ENCODE assay signal across 14 cellular contexts in genomic region chr2:239236808-239237205, GRCh38.
DNase-seq lines count a peak whose midpoint lies in the region; ATAC-seq and TF ChIP-seq lines count a peak whose summit lies in the region.
"Had no signal": no experiment of that assay in that cellular context is flagged by ENCODE, and none has a peak within 500 bp of the region (broad histone marks: within the 10 kb centered on the region; RNA-seq: fewer than 3 reads in every experiment).

No MANE protein-coding gene starts in this region.

- CTCF ChIA-PET in activated CD8-positive, alpha-beta memory T cell treated with anti-CD3 and anti-CD28 coated beads, Interleukin-2, amount 10 ng/mL, durations not matched to agents 7 days and 5 days (lab: Charles Lee): no interaction called here

- H3K9me3 Mint-ChIP-seq in activated CD8-positive, alpha-beta memory T cell treated with anti-CD3 and anti-CD28 coated beads, Interleukin-2, amount 10 ng/mL, durations not matched to agents 7 days and 5 days (ENCODE audit: low read depth): no peaks in the 10 kb centered on the region
- no peaks in the 10 kb centered on the region for H3K9me3 Mint-ChIP-seq in effector memory CD8-positive, alpha-beta T cell

- no peaks in the 10 kb centered on the region for H3K27me3 ChIP-seq in dorsolateral prefrontal cortex

- peak overlapping the region in 19 of 59 donors; percentile 2 to 35 (median 14) for H3K4me3 ChIP-seq in dorsolateral prefrontal cortex

- H3K27ac ChIP-seq in dorsolateral prefrontal cortex: peak overlapping the region in 53 of 59 donors; percentile 1 to 98 (median 62)
- H3K27ac ChIP-seq: parathyroid adenoma, VCaP had no signal

- no peak overlapping the region for H3K4me3 Mint-ChIP-seq in activated CD8-positive, alpha-beta memory T cell treated with anti-CD3 and anti-CD28 coated beads, Interleukin-2, amount 10 ng/mL, durations not matched to agents 7 days and 5 days
- no peak overlapping the region for H3K4me3 Mint-ChIP-seq in effector memory CD8-positive, alpha-beta T cell
- H3K4me3 Mint-ChIP-seq: activated CD8-positive, alpha-beta T cell treated with anti-CD3 and anti-CD28 coated beads, Interleukin-2, amount 10 ng/mL, durations not matched to agents 7 days and 5 days had no signal

- H3K27ac Mint-ChIP-seq in activated CD8-positive, alpha-beta memory T cell treated with anti-CD3 and anti-CD28 coated beads, Interleukin-2, amount 10 ng/mL, durations not matched to agents 7 days and 5 days: no peak overlapping the region
- H3K27ac Mint-ChIP-seq in effector memory CD8-positive, alpha-beta T cell: peak overlapping the region in 1 of 2 donors; percentile 22
- H3K27ac Mint-ChIP-seq: activated CD8-positive, alpha-beta T cell treated with anti-CD3 and anti-CD28 coated beads, Interleukin-2, amount 10 ng/mL, durations not matched to agents 7 days and 5 days had no signal

- no peaks in the 10 kb centered on the region for H3K27me3 Mint-ChIP-seq in activated CD8-positive, alpha-beta memory T cell treated with anti-CD3 and anti-CD28 coated beads, Interleukin-2, amount 10 ng/mL, durations not matched to agents 7 days and 5 days
- H3K27me3 Mint-ChIP-seq in effector memory CD8-positive, alpha-beta T cell: no peaks in the 10 kb centered on the region

- no peak for ATAC-seq in activated CD8-positive, alpha-beta memory T cell treated with anti-CD3 and anti-CD28 coated beads, Interleukin-2, amount 10 ng/mL, durations not matched to agents 7 days and 5 days
- no peak for ATAC-seq in GM21423 (IDR thresholded peaks at IDR 0.05; ENCODE audit: unreplicated experiment)
- ATAC-seq in effector memory CD8-positive, alpha-beta T cell (replicated peaks): no peak
- ATAC-seq: activated CD8-positive, alpha-beta T cell treated with anti-CD3 and anti-CD28 coated beads, Interleukin-2, amount 10 ng/mL, durations not matched to agents 7 days and 5 days; stimulated activated naive CD8-positive, alpha-beta T cell treated with anti-CD3 and anti-CD28 coated beads, Interleukin-15, Interleukin-2, amounts not matched to agents 100 U/mL and 50 U/mL, for 24 hours had no signal

- intact Hi-C loops in dorsolateral prefrontal cortex (cut with DNase I): no loop called here

- H3K36me3 Mint-ChIP-seq in activated CD8-positive, alpha-beta memory T cell treated with anti-CD3 and anti-CD28 coated beads, Interleukin-2, amount 10 ng/mL, durations not matched to agents 7 days and 5 days: peaks cover 10% of the 10 kb centered on the region
- no peaks in the 10 kb centered on the region for H3K36me3 Mint-ChIP-seq in effector memory CD8-positive, alpha-beta T cell (ENCODE audit: insufficient read depth)

- no peak for TF ChIP-seq CTCF in dorsolateral prefrontal cortex (IDR thresholded peaks at IDR 0.05 in 54 of 56, conservative IDR thresholded peaks at IDR 0.05 in 2 of 56; ENCODE audit: low read depth in 1 of 56, partially characterized antibody in 56 of 56)

- peaks cover 16% of the 10 kb centered on the region for H3K4me1 Mint-ChIP-seq in activated CD8-positive, alpha-beta memory T cell treated with anti-CD3 and anti-CD28 coated beads, Interleukin-2, amount 10 ng/mL, durations not matched to agents 7 days and 5 days
- peaks cover 16 to 27% of the 10 kb centered on the region in 2 donors for H3K4me1 Mint-ChIP-seq in effector memory CD8-positive, alpha-beta T cell (ENCODE audit: low read depth in 2 of 2)

- peak; percentile 21 for DNase-seq in activated CD8-positive, alpha-beta memory T cell treated with anti-CD3 and anti-CD28 coated beads, Interleukin-2, amount 10 ng/mL, durations not matched to agents 7 days and 5 days
- DNase-seq in activated CD8-positive, alpha-beta memory T cell treated with anti-CD3 and anti-CD28 coated beads for 24 hours: no peak
- peak; percentile 44 to 68 for DNase-seq in NOMO-1 (lab: John Stamatoyannopoulos, UW; ENCODE audit: unreplicated experiment in 2 of 2)
- peak in 2 of 10 donors; percentile 22 to 31 for DNase-seq in dorsolateral prefrontal cortex
- DNase-seq in ureter (ENCODE audit: low spot score): peak; percentile 4
- no peak for DNase-seq in NCI-H446 (lab: John Stamatoyannopoulos, UW)
- no peak for DNase-seq in effector memory CD8-positive, alpha-beta T cell
- DNase-seq: activated CD8-positive, alpha-beta T cell treated with anti-CD3 and anti-CD28 coated beads, Interleukin-2, amount 10 ng/mL, durations not matched to agents 7 days and 5 days; activated gamma-delta T cell treated with Interleukin-2 at 50 U/mL for 16 hours; NCI-H2171; stimulated activated naive CD8-positive, alpha-beta T cell treated with anti-CD3 and anti-CD28 coated beads, Interleukin-15, Interleukin-2, amounts not matched to agents 100 U/mL and 50 U/mL, for 24 hours had no signal

Comparison
In these comparisons a context has a peak if more than half of its experiments do, and no peak if none do; other contexts are left out.
1. DNase-seq: peak in activated CD8-positive, alpha-beta memory T cell treated with anti-CD3 and anti-CD28 coated beads, Interleukin-2, amount 10 ng/mL, durations not matched to agents 7 days and 5 days (single experiment), NOMO-1 (2 of 2) and ureter (single experiment); none in activated CD8-positive, alpha-beta memory T cell treated with anti-CD3 and anti-CD28 coated beads for 24 hours (single experiment), NCI-H446 (0 of 2) and effector memory CD8-positive, alpha-beta T cell (0 of 3).